ENCODE assay signal across 22 cellular contexts in genomic region chr22:43269325-43270040, GRCh38.
DNase-seq lines count a peak whose midpoint lies in the region; ATAC-seq and TF ChIP-seq lines count a peak whose summit lies in the region.
"Had no signal": no experiment of that assay in that cellular context is flagged by ENCODE, and none has a peak within 500 bp of the region (broad histone marks: within the 10 kb centered on the region; RNA-seq: fewer than 3 reads in every experiment).

No MANE protein-coding gene starts in this region.

- H3K4me3 ChIP-seq in neural progenitor cell: no peak overlapping the region
- H3K4me3 ChIP-seq: GM23248, K562, PC-9, SJSA1 had no signal

- DNase-seq in NCI-H748 (lab: John Stamatoyannopoulos, UW; ENCODE audit: unreplicated experiment) (peak; percentile 43), NCI-H748 treated with DMSO at 0.1 percent for 48 hours (lab: John Stamatoyannopoulos, UW) (no peak), glutamatergic neuron (no peak), neural progenitor cell (ENCODE audit: low spot score) (peak; percentile 48), ACHN (no peak), left cardiac atrium (no peak), MV-4-11 (lab: John Stamatoyannopoulos, UW) (no peak)
- DNase-seq: COR-L47, DMS 273 treated with DMSO at 0.1 percent for 48 hours, DND-41, GM23248, NCI-H1105 treated with DMSO at 0.1 percent for 48 hours, NCI-H1694, NCI-H2107, NCI-H226, PC-9 had no signal

- peaks cover 41% of the 10 kb centered on the region for H4K20me1 ChIP-seq in neural progenitor cell (ENCODE audit: low read depth)

- H2AFZ ChIP-seq in neural progenitor cell (replicated peaks): no peak overlapping the region
- H2AFZ ChIP-seq: GM23248, PC-9 had no signal

- intact Hi-C loops in left cardiac atrium (cut with DNase I): loop anchor here in 1 of 2 donors (5.0 kb wide), 1 partner anchor 118 kb away; no protein-coding TSS in a partner anchor

- no peak overlapping the region for H3K27ac ChIP-seq in neural progenitor cell
- H3K27ac ChIP-seq: 22Rv1, GM23248, PC-9, RWPE1, SJSA1 had no signal

- no peaks in the 10 kb centered on the region for H3K36me3 ChIP-seq in neural progenitor cell
- H3K36me3 ChIP-seq: SJSA1 had no signal

- no peaks in the 10 kb centered on the region for H3K79me2 ChIP-seq in neural progenitor cell (ENCODE audit: low read depth)

- H3K4me3 Mint-ChIP-seq in glutamatergic neuron (ENCODE audit: unreplicated experiment): peak overlapping the region; percentile 49
- peak overlapping the region; percentile 65 for H3K4me3 Mint-ChIP-seq in neural progenitor cell
- H3K4me3 Mint-ChIP-seq: B cell had no signal

- no peaks in the 10 kb centered on the region for H3K27me3 ChIP-seq in neural progenitor cell

- in situ Hi-C loops in ACHN (cut with HindIII; ENCODE audit: low pct_ligation_motif_present, low pct_unique_long_range_greater_than_20kb, low sequenced_read_pairs): no loop called here

- no peak overlapping the region for H3K9ac ChIP-seq in neural progenitor cell
- H3K9ac ChIP-seq: GM23248 had no signal

- TF ChIP-seq CTCF in glutamatergic neuron (IDR thresholded peaks at IDR 0.05; ENCODE audit: partially characterized antibody, unreplicated experiment): no peak
- TF ChIP-seq CTCF in neural progenitor cell (IDR thresholded peaks at IDR 0.05): no peak

- H3K9me3 ChIP-seq in neural progenitor cell (ENCODE audit: low read depth): no peaks in the 10 kb centered on the region
- H3K9me3 ChIP-seq: SJSA1 had no signal

- H3K9me3 Mint-ChIP-seq in glutamatergic neuron (ENCODE audit: unreplicated experiment) (peaks cover 1% of the 10 kb centered on the region), neural progenitor cell (no peaks in the 10 kb centered on the region)

- ATAC-seq in HG03095 (IDR thresholded peaks at IDR 0.05; ENCODE audit: unreplicated experiment): no peak
- ATAC-seq in left cardiac atrium: no peak

- H3K4me1 ChIP-seq in neural progenitor cell: peaks cover 5% of the 10 kb centered on the region

- H3K36me3 Mint-ChIP-seq in glutamatergic neuron (ENCODE audit: unreplicated experiment) (no peaks in the 10 kb centered on the region), neural progenitor cell (no peaks in the 10 kb centered on the region)

- peaks cover 2% of the 10 kb centered on the region for H3K27me3 Mint-ChIP-seq in glutamatergic neuron (ENCODE audit: unreplicated experiment)
- peaks cover 21% of the 10 kb centered on the region for H3K27me3 Mint-ChIP-seq in neural progenitor cell (ENCODE audit: insufficient read depth, low read depth)

- peaks cover 10% of the 10 kb centered on the region for H3F3A ChIP-seq in neural progenitor cell (ENCODE audit: low read depth)

- H3K4me1 Mint-ChIP-seq in glutamatergic neuron (ENCODE audit: low read depth, unreplicated experiment) (peaks cover 14% of the 10 kb centered on the region), neural progenitor cell (peaks cover 75% of the 10 kb centered on the region)

- no peak overlapping the region for H3K27ac Mint-ChIP-seq in glutamatergic neuron (ENCODE audit: unreplicated experiment)
- H3K27ac Mint-ChIP-seq in neural progenitor cell: peak overlapping the region; percentile 99
- H3K27ac Mint-ChIP-seq: B cell had no signal

- H3K4me2 ChIP-seq in neural progenitor cell: no peak overlapping the region
- H3K4me2 ChIP-seq: PC-9 had no signal

Comparison
In these comparisons a context has a peak if more than half of its experiments do, and no peak if none do; other contexts are left out.
1. DNase-seq: peak in NCI-H748 (single experiment) and neural progenitor cell (single experiment); none in NCI-H748 treated with DMSO at 0.1 percent for 48 hours (single experiment), glutamatergic neuron (single experiment), ACHN (single experiment), left cardiac atrium (single experiment) and MV-4-11 (single experiment).